Comparison of ENCODE assay signal across 16 cellular contexts in the genomic region with DNA sequence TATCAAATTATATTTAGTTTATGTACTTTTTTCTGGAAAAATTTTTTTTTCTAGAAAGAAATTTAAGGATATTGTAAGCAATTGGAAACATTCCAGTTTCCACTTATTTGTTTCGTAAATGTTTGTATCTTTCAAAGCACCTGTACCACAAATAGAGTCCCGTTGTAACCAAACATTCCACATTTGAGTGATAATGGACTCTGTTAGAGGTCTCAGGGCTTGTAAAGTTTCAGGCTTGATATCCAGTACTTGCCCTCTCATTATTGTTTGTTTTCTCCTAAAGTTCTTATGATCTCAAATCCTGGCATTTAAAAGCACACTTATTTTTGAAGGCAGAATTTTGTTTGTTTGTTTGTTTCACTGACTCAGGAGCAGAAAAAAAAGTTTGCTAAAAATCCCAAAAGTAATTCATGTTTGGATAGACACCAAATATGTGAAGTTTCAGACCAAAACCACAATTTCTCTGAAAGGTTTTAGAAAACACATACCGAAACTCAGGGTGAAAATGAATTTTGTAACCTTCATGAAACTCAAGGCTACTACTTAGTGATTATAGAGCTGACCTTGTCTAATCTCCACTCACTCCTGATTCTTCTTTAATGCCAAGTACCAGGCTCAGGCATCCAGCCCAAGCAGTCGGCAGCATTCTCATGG. TPM values are rescaled to one million over a fixed set of nuclear protein-coding genes. Genes with fewer than 3 reads are reported as not detected.
DNase-seq lines count a peak whose midpoint lies in the region; ATAC-seq and TF ChIP-seq lines count a peak whose summit lies in the region.
"Had no signal": no experiment of that assay in that cellular context is flagged by ENCODE, and none has a peak within 500 bp of the region (broad histone marks: within the 10 kb centered on the region; RNA-seq: fewer than 3 reads in every experiment).

No MANE protein-coding gene starts in this region.

- H3F3A ChIP-seq in neural progenitor cell (ENCODE audit: low read depth) = no peaks in the 10 kb centered on the region

- DNase-seq in RPMI8226 (peak; percentile 49), GM19238 (ENCODE audit: insufficient read length, low spot score) (no peak), neural progenitor cell (ENCODE audit: low spot score) (no peak), adrenal gland (no peak), epidermal melanocyte (ENCODE audit: insufficient read length, low spot score) (no peak)
- DNase-seq: activated CD4-positive, alpha-beta memory T cell treated with anti-CD3 and anti-CD28 coated beads, Interleukin-2, amount 10 ng/mL, durations not matched to agents 7 days and 5 days; COR-L47; gastrocnemius medialis; kidney glomerular epithelial cell; NCI-H1105 treated with DMSO at 0.1 percent for 48 hours; spleen had no signal

- H3K27ac Mint-ChIP-seq in neural progenitor cell = no peak overlapping the region
- H3K27ac Mint-ChIP-seq: activated CD4-positive, alpha-beta memory T cell treated with anti-CD3 and anti-CD28 coated beads, Interleukin-2, amount 10 ng/mL, durations not matched to agents 7 days and 5 days; activated naive CD8-positive, alpha-beta T cell; nephron had no signal

- H3K4me2 ChIP-seq in neural progenitor cell = no peak overlapping the region

- peak; percentile 93 for ATAC-seq in GM18909 (IDR thresholded peaks at IDR 0.05; ENCODE audit: poor library complexity, unreplicated experiment)
- ATAC-seq in GM21576 (IDR thresholded peaks at IDR 0.05; ENCODE audit: unreplicated experiment) = peak; percentile 89
- ATAC-seq in HG03064 (IDR thresholded peaks at IDR 0.05; ENCODE audit: low read depth, unreplicated experiment) = peak; percentile 94
- ATAC-seq: gastrocnemius medialis had no signal

- H3K9ac ChIP-seq in neural progenitor cell = no peak overlapping the region

- no peaks in the 10 kb centered on the region for H3K79me2 ChIP-seq in neural progenitor cell (ENCODE audit: low read depth)

- H3K4me1 ChIP-seq in neural progenitor cell (no peaks in the 10 kb centered on the region), adrenal gland (replicated peaks in 1 of 2) (no peaks in the 10 kb centered on the region)

- H3K36me3 ChIP-seq in neural progenitor cell = no peaks in the 10 kb centered on the region
- H3K36me3 ChIP-seq in adrenal gland (replicated peaks in 1 of 2) = no peaks in the 10 kb centered on the region
- H3K36me3 ChIP-seq: gastrocnemius medialis, spleen had no signal

- H3K9me3 ChIP-seq in neural progenitor cell (ENCODE audit: low read depth) (no peaks in the 10 kb centered on the region), adrenal gland (replicated peaks in 1 of 3) (no peaks in the 10 kb centered on the region)
- H3K9me3 ChIP-seq: gastrocnemius medialis, spleen had no signal

- H2AFZ ChIP-seq in neural progenitor cell (replicated peaks) = no peak overlapping the region

- H3K27me3 Mint-ChIP-seq in neural progenitor cell (ENCODE audit: insufficient read depth, low read depth) = peaks cover 7% of the 10 kb centered on the region

- TF ChIP-seq CTCF in neural progenitor cell (IDR thresholded peaks at IDR 0.05) (no peak), adrenal gland (IDR thresholded peaks at IDR 0.05) (no peak)

- H3K4me1 Mint-ChIP-seq in neural progenitor cell = peaks cover 6% of the 10 kb centered on the region

- intact Hi-C loops in adrenal gland (cut with DNase I) = no loop called here

- no peak overlapping the region for H3K4me3 ChIP-seq in neural progenitor cell
- no peak overlapping the region for H3K4me3 ChIP-seq in adrenal gland
- H3K4me3 ChIP-seq: gastrocnemius medialis, spleen had no signal

- no peak overlapping the region for H3K4me3 Mint-ChIP-seq in neural progenitor cell
- H3K4me3 Mint-ChIP-seq: activated CD4-positive, alpha-beta memory T cell treated with anti-CD3 and anti-CD28 coated beads, Interleukin-2, amount 10 ng/mL, durations not matched to agents 7 days and 5 days; activated naive CD8-positive, alpha-beta T cell; nephron had no signal

- no peak for TF ChIP-seq POLR2A in adrenal gland (IDR thresholded peaks at IDR 0.05)

- no peaks in the 10 kb centered on the region for H4K20me1 ChIP-seq in neural progenitor cell (ENCODE audit: low read depth)

- 37 to 47% (median 42%) methylated on average over 4 of the region's 4 CpGs for WGBS in adrenal gland, 4 donors

- H3K27me3 ChIP-seq in neural progenitor cell (no peaks in the 10 kb centered on the region), adrenal gland (no peaks in the 10 kb centered on the region)

- H3K36me3 Mint-ChIP-seq in neural progenitor cell = no peaks in the 10 kb centered on the region
- H3K36me3 Mint-ChIP-seq: activated naive CD8-positive, alpha-beta T cell had no signal

- peaks cover 2% of the 10 kb centered on the region for H3K9me3 Mint-ChIP-seq in neural progenitor cell
- H3K9me3 Mint-ChIP-seq: activated CD4-positive, alpha-beta memory T cell treated with anti-CD3 and anti-CD28 coated beads, Interleukin-2, amount 10 ng/mL, durations not matched to agents 7 days and 5 days; nephron had no signal

- H3K27ac ChIP-seq in neural progenitor cell = no peak overlapping the region
- H3K27ac ChIP-seq in adrenal gland = no peak overlapping the region
- H3K27ac ChIP-seq: gastrocnemius medialis, spleen had no signal

RNA-seq across cellular contexts. Expression of a gene that starts 5.7 kb away (rescaled TPM):
- total RNA-seq in neural progenitor cell (ENCODE audit: low replicate concordance) (11.3 and 16.1 TPM in 2 replicates), adrenal gland (10 to 100 TPM; 16.0 to 35.5 (median 22.1) TPM)
- polyA plus RNA-seq in adrenal gland = 10 to 100 TPM in 1 of 3 donors, 1 to 10 TPM in 2; 4.3 to 36.6 (median 4.6) TPM
